14 cellular contexts compared by ENCODE assay signal in the genomic region with DNA sequence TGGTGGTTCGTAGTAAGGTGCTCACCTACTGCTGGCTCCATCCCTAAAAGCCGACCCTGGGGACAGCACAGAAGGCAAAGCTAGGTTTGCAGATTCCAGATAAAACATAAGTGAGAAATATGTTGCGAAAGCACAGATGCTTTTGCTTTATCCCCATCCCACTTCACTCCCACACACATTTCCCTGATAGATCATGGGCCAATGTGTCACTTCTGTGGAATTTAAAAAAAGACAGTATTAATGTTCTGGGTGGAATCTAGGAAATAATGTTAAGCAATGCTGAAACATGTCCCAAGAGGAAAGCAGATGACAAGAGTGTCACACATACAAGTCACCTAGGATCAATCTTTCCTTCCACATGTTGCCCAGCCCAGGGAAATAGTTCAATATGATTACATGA.
DNase-seq lines count a peak whose midpoint lies in the region; ATAC-seq and TF ChIP-seq lines count a peak whose summit lies in the region.
"Had no signal": no experiment of that assay in that cellular context is flagged by ENCODE, and none has a peak within 500 bp of the region (broad histone marks: within the 10 kb centered on the region; RNA-seq: fewer than 3 reads in every experiment).

No MANE protein-coding gene starts in this region.

- no peaks in the 10 kb centered on the region for H4K20me1 ChIP-seq in OCI-LY7 (ENCODE audit: insufficient read depth, low read length)
- H4K20me1 ChIP-seq: BLaER1 treated with 17β-estradiol and CSF1 and Interleukin-3, amounts not matched to agents 10 nM and 100 nM had no signal

- no peaks in the 10 kb centered on the region for H3K9me3 Mint-ChIP-seq in mesothelial cell of epicardium

- no TSS peak for BruUV-seq in OCI-LY7 (replicated peaks; lab: Mats Ljungman, UMichigan)

- peaks cover 6% of the 10 kb centered on the region for H3K4me1 Mint-ChIP-seq in mesothelial cell of epicardium

- no peaks in the 10 kb centered on the region for H3K9me3 ChIP-seq in OCI-LY7 (ENCODE audit: low read length)
- H3K9me3 ChIP-seq: BLaER1 treated with 17β-estradiol and CSF1 and Interleukin-3, amounts not matched to agents 10 nM and 100 nM had no signal

- TF ChIP-seq CTCF in choroid plexus epithelial cell (conservative IDR thresholded peaks at IDR 0.05; ENCODE audit: low read depth, low read length) (no peak), mesothelial cell of epicardium (IDR thresholded peaks at IDR 0.05; ENCODE audit: unreplicated experiment) (no peak), OCI-LY7 (conservative IDR thresholded peaks at IDR 0.05; ENCODE audit: low read length) (no peak)

- CTCF ChIA-PET in OCI-LY7 (lab: Charles Lee; ENCODE audit: unreplicated experiment) = no interaction called here

- no peak overlapping the region for H2AFZ ChIP-seq in OCI-LY7 (ENCODE audit: low read length)
- H2AFZ ChIP-seq: neural progenitor cell had no signal

- no peaks in the 10 kb centered on the region for H3K79me2 ChIP-seq in OCI-LY7 (ENCODE audit: insufficient read depth, low read depth, low read length)

- H3K4me3 ChIP-seq in choroid plexus epithelial cell (ENCODE audit: low read depth, low read length) (no peak overlapping the region), OCI-LY7 (ENCODE audit: low read depth, low read length, poor library complexity, severe bottlenecking) (no peak overlapping the region)
- H3K4me3 ChIP-seq: BLaER1 treated with 17β-estradiol and CSF1 and Interleukin-3, amounts not matched to agents 10 nM and 100 nM; neural progenitor cell had no signal

- DNase-seq in AG20443 (ENCODE audit: low spot score) (peak; percentile 72), LHCN-M2 (ENCODE audit: low read depth) (peak; percentile 79), choroid plexus epithelial cell (ENCODE audit: low read depth) (peak; percentile 91), myocyte (ENCODE audit: low read depth) (peak; percentile 45), mesothelial cell of epicardium (ENCODE audit: low spot score in 2 of 2, unreplicated experiment in 2 of 2) (no peak), OCI-LY7 (ENCODE audit: low spot score) (no peak)
- DNase-seq: activated CD4-positive, alpha-beta T cell treated with anti-CD3 and anti-CD28 coated beads, Interleukin-2, amount 50 U/mL, for 48 hours; activated effector memory CD4-positive, alpha-beta T cell treated with Interleukin-2 at 50 U/mL for 16 hours; NCI-H345; T-helper 9 cell had no signal

- H3K36me3 ChIP-seq in OCI-LY7 (ENCODE audit: insufficient read depth, low read length) = no peaks in the 10 kb centered on the region
- H3K36me3 ChIP-seq: BLaER1 treated with 17β-estradiol and CSF1 and Interleukin-3, amounts not matched to agents 10 nM and 100 nM; neural progenitor cell had no signal

- intact Hi-C loops in OCI-LY7 (cut with micrococcal nuclease; ENCODE audit: unreplicated experiment) = no loop called here

- POLR2A ChIA-PET in OCI-LY7 (lab: Charles Lee) = interaction anchor here (0.5 to 1.0 kb wide), 4 partner anchors 64 to 1801 kb away, joined by 3 to 4 read pairs (median 3); no protein-coding TSS in a partner anchor

- no peak overlapping the region for H3K27ac Mint-ChIP-seq in mesothelial cell of epicardium
- H3K27ac Mint-ChIP-seq: neural progenitor cell had no signal

- H3K4me3 Mint-ChIP-seq in mesothelial cell of epicardium = no peak overlapping the region
- H3K4me3 Mint-ChIP-seq: neural progenitor cell had no signal

- no peaks in the 10 kb centered on the region for H3K27me3 Mint-ChIP-seq in mesothelial cell of epicardium (ENCODE audit: low read depth)

- no peaks in the 10 kb centered on the region for H3K4me1 ChIP-seq in OCI-LY7 (ENCODE audit: insufficient read depth, low read length, poor library complexity, severe bottlenecking)
- H3K4me1 ChIP-seq: neural progenitor cell had no signal

- no peak overlapping the region for H3K4me2 ChIP-seq in OCI-LY7 (ENCODE audit: low read length)
- H3K4me2 ChIP-seq: neural progenitor cell had no signal

- no peaks in the 10 kb centered on the region for H3K36me3 Mint-ChIP-seq in mesothelial cell of epicardium
- H3K36me3 Mint-ChIP-seq: neural progenitor cell had no signal

- H3K27ac ChIP-seq in OCI-LY7 (ENCODE audit: low read depth, low read length, poor library complexity, severe bottlenecking) = no peak overlapping the region
- H3K27ac ChIP-seq: neural progenitor cell had no signal

- no peak for ATAC-seq in GM19328 (IDR thresholded peaks at IDR 0.05; ENCODE audit: unreplicated experiment)
- ATAC-seq in GM21515 (IDR thresholded peaks at IDR 0.05; ENCODE audit: unreplicated experiment) = no peak

- 0 out of 2 replicates have a peak, but pooled peaks cover 4% of the 10 kb centered on the region for H3K9me2 ChIP-seq in OCI-LY7 (ENCODE audit: insufficient read depth, low read length)

Comparison
In these comparisons a context has a peak if more than half of its experiments do, and no peak if none do; other contexts are left out.
1. DNase-seq: peak in AG20443 (single experiment), LHCN-M2 (single experiment), choroid plexus epithelial cell (single experiment) and myocyte (single experiment); none in mesothelial cell of epicardium (0 of 2) and OCI-LY7 (single experiment).